Comparison of ENCODE assay signal across 1 cellular context in the genomic region with DNA sequence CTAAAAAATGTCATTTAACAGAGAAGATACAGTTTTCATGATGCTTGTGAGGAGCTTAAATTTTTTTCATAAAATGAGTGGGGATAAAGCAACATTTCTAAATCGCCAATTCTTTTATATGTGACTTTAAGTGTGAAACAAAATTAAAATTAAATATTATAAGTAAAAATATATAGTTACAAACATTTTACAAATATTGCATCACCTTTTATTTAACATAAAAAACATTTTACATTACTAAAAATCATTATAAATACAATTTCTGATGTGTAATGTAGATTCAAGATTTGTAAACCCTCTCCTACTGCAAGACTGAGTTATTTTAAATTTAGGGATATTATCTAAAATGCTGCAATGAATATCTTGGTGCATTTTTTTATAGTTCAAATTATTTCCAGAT.
A peak's percentile ranks its signal among the peaks of the same experiment; 100 is the strongest.
TF ChIP-seq lines count a peak whose summit lies in the region.

No MANE protein-coding gene starts in this region.

TF ChIP-seq in K562, 482 proteins besides CTCF, POLR2A, EP300 and RAD21:
- TF ChIP-seq CEBPB (tag; IDR thresholded peaks at IDR 0.05) (peak; percentile 59; the same call in 1 of the 2 replicates), ASH1L (IDR thresholded peaks at IDR 0.05; ENCODE audit: borderline replicate concordance, low read depth, partially characterized antibody) (no peak), POLR2G (IDR thresholded peaks at IDR 0.05; ENCODE audit: low read depth, low read length) (no peak), NCOR1 (IDR thresholded peaks at IDR 0.05) (no peak), MAFF (IDR thresholded peaks at IDR 0.05; ENCODE audit: low read length) (no peak), CEBPG (CRISPR knock-in tag; IDR thresholded peaks at IDR 0.05) (no peak), CEBPG (tag; conservative IDR thresholded peaks at IDR 0.05 in 1 of 2, IDR thresholded peaks at IDR 0.05 in 1 of 2) (peak; percentile 65 to 93), HDAC2 (IDR thresholded peaks at IDR 0.05) (no peak), CBX3 (IDR thresholded peaks at IDR 0.05; ENCODE audit: borderline replicate concordance in 1 of 2, low read length in 2 of 2) (no peak)
- TF ChIP-seq, protein P1, sequence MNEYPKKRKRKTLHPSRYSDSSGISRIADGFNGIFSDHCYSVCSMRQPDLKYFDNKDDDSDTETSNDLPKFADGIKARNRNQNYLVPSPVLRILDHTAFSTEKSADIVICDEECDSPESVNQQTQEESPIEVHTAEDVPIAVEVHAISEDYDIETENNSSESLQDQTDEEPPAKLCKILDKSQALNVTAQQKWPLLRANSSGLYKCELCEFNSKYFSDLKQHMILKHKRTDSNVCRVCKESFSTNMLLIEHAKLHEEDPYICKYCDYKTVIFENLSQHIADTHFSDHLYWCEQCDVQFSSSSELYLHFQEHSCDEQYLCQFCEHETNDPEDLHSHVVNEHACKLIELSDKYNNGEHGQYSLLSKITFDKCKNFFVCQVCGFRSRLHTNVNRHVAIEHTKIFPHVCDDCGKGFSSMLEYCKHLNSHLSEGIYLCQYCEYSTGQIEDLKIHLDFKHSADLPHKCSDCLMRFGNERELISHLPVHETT (CRISPR knock-in tag; conservative IDR thresholded peaks at IDR 0.05 in 1 of 2, IDR thresholded peaks at IDR 0.05 in 1 of 2), result no peak
- TF ChIP-seq, protein P2, sequence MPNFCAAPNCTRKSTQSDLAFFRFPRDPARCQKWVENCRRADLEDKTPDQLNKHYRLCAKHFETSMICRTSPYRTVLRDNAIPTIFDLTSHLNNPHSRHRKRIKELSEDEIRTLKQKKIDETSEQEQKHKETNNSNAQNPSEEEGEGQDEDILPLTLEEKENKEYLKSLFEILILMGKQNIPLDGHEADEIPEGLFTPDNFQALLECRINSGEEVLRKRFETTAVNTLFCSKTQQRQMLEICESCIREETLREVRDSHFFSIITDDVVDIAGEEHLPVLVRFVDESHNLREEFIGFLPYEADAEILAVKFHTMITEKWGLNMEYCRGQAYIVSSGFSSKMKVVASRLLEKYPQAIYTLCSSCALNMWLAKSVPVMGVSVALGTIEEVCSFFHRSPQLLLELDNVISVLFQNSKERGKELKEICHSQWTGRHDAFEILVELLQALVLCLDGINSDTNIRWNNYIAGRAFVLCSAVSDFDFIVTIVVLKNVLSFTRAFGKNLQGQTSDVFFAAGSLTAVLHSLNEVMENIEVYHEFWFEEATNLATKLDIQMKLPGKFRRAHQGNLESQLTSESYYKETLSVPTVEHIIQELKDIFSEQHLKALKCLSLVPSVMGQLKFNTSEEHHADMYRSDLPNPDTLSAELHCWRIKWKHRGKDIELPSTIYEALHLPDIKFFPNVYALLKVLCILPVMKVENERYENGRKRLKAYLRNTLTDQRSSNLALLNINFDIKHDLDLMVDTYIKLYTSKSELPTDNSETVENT (CRISPR knock-in tag; IDR thresholded peaks at IDR 0.05), result no peak
- TF ChIP-seq, protein P3, sequence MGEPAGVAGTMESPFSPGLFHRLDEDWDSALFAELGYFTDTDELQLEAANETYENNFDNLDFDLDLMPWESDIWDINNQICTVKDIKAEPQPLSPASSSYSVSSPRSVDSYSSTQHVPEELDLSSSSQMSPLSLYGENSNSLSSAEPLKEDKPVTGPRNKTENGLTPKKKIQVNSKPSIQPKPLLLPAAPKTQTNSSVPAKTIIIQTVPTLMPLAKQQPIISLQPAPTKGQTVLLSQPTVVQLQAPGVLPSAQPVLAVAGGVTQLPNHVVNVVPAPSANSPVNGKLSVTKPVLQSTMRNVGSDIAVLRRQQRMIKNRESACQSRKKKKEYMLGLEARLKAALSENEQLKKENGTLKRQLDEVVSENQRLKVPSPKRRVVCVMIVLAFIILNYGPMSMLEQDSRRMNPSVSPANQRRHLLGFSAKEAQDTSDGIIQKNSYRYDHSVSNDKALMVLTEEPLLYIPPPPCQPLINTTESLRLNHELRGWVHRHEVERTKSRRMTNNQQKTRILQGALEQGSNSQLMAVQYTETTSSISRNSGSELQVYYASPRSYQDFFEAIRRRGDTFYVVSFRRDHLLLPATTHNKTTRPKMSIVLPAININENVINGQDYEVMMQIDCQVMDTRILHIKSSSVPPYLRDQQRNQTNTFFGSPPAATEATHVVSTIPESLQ (CRISPR knock-in tag; IDR thresholded peaks at IDR 0.05), result no peak
- TF ChIP-seq, protein P4, sequence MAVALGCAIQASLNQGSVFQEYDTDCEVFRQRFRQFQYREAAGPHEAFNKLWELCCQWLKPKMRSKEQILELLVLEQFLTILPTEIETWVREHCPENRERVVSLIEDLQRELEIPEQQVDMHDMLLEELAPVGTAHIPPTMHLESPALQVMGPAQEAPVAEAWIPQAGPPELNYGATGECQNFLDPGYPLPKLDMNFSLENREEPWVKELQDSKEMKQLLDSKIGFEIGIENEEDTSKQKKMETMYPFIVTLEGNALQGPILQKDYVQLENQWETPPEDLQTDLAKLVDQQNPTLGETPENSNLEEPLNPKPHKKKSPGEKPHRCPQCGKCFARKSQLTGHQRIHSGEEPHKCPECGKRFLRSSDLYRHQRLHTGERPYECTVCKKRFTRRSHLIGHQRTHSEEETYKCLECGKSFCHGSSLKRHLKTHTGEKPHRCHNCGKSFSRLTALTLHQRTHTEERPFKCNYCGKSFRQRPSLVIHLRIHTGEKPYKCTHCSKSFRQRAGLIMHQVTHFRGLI (CRISPR knock-in tag; IDR thresholded peaks at IDR 0.05), result no peak
- TF ChIP-seq, protein P5, sequence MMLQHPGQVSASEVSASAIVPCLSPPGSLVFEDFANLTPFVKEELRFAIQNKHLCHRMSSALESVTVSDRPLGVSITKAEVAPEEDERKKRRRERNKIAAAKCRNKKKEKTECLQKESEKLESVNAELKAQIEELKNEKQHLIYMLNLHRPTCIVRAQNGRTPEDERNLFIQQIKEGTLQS (IDR thresholded peaks at IDR 0.05), result peak; percentile 73
- TF ChIP-seq, protein P5 (CRISPR knock-in tag; conservative IDR thresholded peaks at IDR 0.05), result no peak
- TF ChIP-seq, protein P6, sequence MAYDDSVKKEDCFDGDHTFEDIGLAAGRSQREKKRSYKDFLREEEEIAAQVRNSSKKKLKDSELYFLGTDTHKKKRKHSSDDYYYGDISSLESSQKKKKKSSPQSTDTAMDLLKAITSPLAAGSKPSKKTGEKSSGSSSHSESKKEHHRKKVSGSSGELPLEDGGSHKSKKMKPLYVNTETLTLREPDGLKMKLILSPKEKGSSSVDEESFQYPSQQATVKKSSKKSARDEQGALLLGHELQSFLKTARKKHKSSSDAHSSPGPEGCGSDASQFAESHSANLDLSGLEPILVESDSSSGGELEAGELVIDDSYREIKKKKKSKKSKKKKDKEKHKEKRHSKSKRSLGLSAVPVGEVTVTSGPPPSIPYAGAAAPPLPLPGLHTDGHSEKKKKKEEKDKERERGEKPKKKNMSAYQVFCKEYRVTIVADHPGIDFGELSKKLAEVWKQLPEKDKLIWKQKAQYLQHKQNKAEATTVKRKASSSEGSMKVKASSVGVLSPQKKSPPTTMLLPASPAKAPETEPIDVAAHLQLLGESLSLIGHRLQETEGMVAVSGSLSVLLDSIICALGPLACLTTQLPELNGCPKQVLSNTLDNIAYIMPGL (CRISPR knock-in tag; IDR thresholded peaks at IDR 0.05), result no peak
